27 cellular contexts compared by ENCODE assay signal in genomic region chr10:25843551-25844170, GRCh38.
"Had no signal": no experiment of that assay in that cellular context is flagged by ENCODE, and none has a peak within 500 bp of the region (broad histone marks: within the 10 kb centered on the region; RNA-seq: fewer than 3 reads in every experiment).

No MANE protein-coding gene starts in this region.

- H3K79me2 ChIP-seq: hepatocyte, parathyroid adenoma had no signal

- H3K4me2 ChIP-seq: hepatocyte had no signal

- ATAC-seq: heart right ventricle; mucosa of descending colon; naive thymus-derived CD8-positive, alpha-beta T cell; psoas muscle; right cardiac atrium; sciatic nerve; stimulated activated naive B cell treated with anti-CD40 and anti-IgM and Interleukin-4, amounts not matched to agents 10 μg/mL and 1 μg/mL and 100 μg/mL, for 72 hours; stimulated activated naive CD8-positive, alpha-beta T cell treated with anti-CD3 and anti-CD28 coated beads, Interleukin-15, Interleukin-2, amounts not matched to agents 100 U/mL and 50 U/mL, for 24 hours; upper lobe of right lung had no signal

- DNase-seq: heart right ventricle; islet precursor cell; left ventricle myocardium inferior; midbrain; mucosa of descending colon; naive thymus-derived CD8-positive, alpha-beta T cell; psoas muscle; retina; right cardiac atrium; stimulated activated CD4-positive, alpha-beta T cell treated with anti-CD3 and anti-CD28 coated beads, Interleukin-12 subunit alpha, Interleukin-12 subunit beta, amount 100 ng/mL, for 4 hours; stimulated activated CD4-positive, alpha-beta T cell treated with anti-CD3 and anti-CD28 coated beads, Interleukin-15, amount 100 ng/mL, for 24 hours; stimulated activated CD4-positive, alpha-beta T cell treated with anti-CD3 and anti-CD28 coated beads, Interleukin-2, amount 100 ng/mL, for 24 hours; stimulated activated CD4-positive, alpha-beta T cell treated with anti-CD3 and anti-CD28 coated beads, Interleukin-4, amount 100 ng/mL, for 1 hour; stimulated activated naive B cell treated with anti-CD40 and anti-IgM and Interleukin-4, amounts not matched to agents 10 μg/mL and 1 μg/mL and 100 μg/mL, for 72 hours; stimulated activated naive CD8-positive, alpha-beta T cell treated with anti-CD3 and anti-CD28 coated beads, Interleukin-15, Interleukin-2, amounts not matched to agents 100 U/mL and 50 U/mL, for 24 hours; stomach; testis; thyroid gland; transverse colon; upper lobe of right lung had no signal

- H3K9me3 ChIP-seq: left ventricle myocardium inferior, mucosa of descending colon, psoas muscle, testis, thyroid gland, transverse colon, upper lobe of right lung had no signal

- H3K36me3 Mint-ChIP-seq: naive thymus-derived CD8-positive, alpha-beta T cell; stimulated activated naive B cell treated with anti-CD40 and anti-IgM and Interleukin-4, amounts not matched to agents 10 μg/mL and 1 μg/mL and 100 μg/mL, for 72 hours had no signal

- H3K27me3 ChIP-seq: heart right ventricle, hepatocyte, stomach, testis, thyroid gland, transverse colon, upper lobe of right lung had no signal

- H3K27ac Mint-ChIP-seq: naive thymus-derived CD8-positive, alpha-beta T cell; nephron; stimulated activated naive B cell treated with anti-CD40 and anti-IgM and Interleukin-4, amounts not matched to agents 10 μg/mL and 1 μg/mL and 100 μg/mL, for 72 hours had no signal

- H3K4me1 Mint-ChIP-seq: naive thymus-derived CD8-positive, alpha-beta T cell; nephron; neural crest cell; stimulated activated naive B cell treated with anti-CD40 and anti-IgM and Interleukin-4, amounts not matched to agents 10 μg/mL and 1 μg/mL and 100 μg/mL, for 72 hours had no signal

- H2AFZ ChIP-seq: hepatocyte, parathyroid adenoma had no signal

- H3K36me3 ChIP-seq: heart right ventricle, left ventricle myocardium inferior, stomach, thyroid gland, transverse colon, upper lobe of right lung had no signal

- H3K27ac ChIP-seq: heart right ventricle, hepatocyte, left ventricle myocardium inferior, parathyroid adenoma, psoas muscle, skin epidermis, stomach, testis, thyroid gland, transverse colon, upper lobe of right lung had no signal

- H3K4me3 Mint-ChIP-seq: naive thymus-derived CD8-positive, alpha-beta T cell; nephron; neural crest cell; stimulated activated naive B cell treated with anti-CD40 and anti-IgM and Interleukin-4, amounts not matched to agents 10 μg/mL and 1 μg/mL and 100 μg/mL, for 72 hours had no signal

- H3K9me3 Mint-ChIP-seq: nephron, neural crest cell had no signal

- H3K4me1 ChIP-seq: heart right ventricle, left ventricle myocardium inferior, parathyroid adenoma, psoas muscle, stomach, testis, thyroid gland, transverse colon, upper lobe of right lung had no signal

- H3K4me3 ChIP-seq: heart right ventricle, hepatocyte, left ventricle myocardium inferior, lung, mucosa of descending colon, psoas muscle, skin epidermis, stomach, testis, thyroid gland, transverse colon, upper lobe of right lung had no signal
